ENCODE assay signal across 8 cellular contexts in the genomic region with DNA sequence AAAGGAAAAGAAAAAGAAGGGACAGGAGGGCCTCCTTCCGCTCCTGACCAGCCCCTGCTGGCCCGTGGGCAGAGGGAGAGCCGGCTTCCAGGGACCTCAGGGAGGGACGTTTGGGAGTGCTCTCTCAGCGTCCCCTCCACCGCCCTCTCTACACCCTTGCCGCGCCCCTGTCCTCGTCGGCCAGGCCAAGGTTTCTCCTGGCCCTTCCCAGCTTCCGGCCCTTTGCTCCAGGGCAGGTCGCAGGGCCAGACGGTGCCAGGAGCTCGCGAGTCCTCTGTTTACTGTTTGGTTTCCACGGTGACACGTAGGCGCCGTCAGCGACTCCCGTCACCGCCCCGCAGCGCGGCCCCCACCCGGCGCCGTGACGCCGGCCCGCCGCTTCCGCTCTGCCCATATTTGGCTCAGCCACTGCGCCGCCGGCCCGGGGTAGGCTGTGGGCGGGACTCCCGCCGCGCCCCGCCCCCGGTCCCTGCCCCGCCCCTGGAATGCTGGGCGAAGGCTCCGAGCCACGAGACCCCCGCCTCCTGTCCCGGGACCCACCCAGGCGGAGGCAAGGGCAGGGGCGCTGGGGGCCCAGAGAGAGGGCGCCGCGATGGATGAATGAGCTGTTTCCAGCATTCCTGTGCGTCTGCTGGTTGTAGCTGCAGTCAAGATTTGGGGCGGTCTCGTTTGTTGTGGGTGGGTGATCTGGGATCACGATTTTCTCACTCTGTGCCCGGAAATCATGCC. TPM values are rescaled to one million over a fixed set of nuclear protein-coding genes. Genes with fewer than 3 reads are reported as not detected.
DNase-seq lines count a peak whose midpoint lies in the region; ATAC-seq and TF ChIP-seq lines count a peak whose summit lies in the region.

No MANE protein-coding gene starts in this region.

- no peaks in the 10 kb centered on the region for H3K27me3 ChIP-seq in thoracic aorta (replicated peaks; ENCODE audit: insufficient read depth)

- POLR2A ChIA-PET in GM10248 (lab: Yijun Ruan, JAX): interaction anchor here (0.6 to 1.4 kb wide), 6 partner anchors 10 to 35 kb away, joined by 3 to 11 read pairs (median 5); partner anchors contain the start of gene FOS

- peak; percentile 99 for DNase-seq in GM10248 (ENCODE audit: extremely low spot score)
- DNase-seq in NCI-H1105 (lab: John Stamatoyannopoulos, UW): peak; percentile 92
- peak; percentile 10 for DNase-seq in SKM-1 (lab: John Stamatoyannopoulos, UW; ENCODE audit: unreplicated experiment)
- peak; percentile 95 for DNase-seq in glutamatergic neuron
- peak; percentile 99 for DNase-seq in osteocyte (ENCODE audit: extremely low spot score, unreplicated experiment)
- peak; percentile 87 for DNase-seq in thoracic aorta (ENCODE audit: low spot score)

- H3K27me3 Mint-ChIP-seq in activated naive CD8-positive, alpha-beta T cell: no peaks in the 10 kb centered on the region
- H3K27me3 Mint-ChIP-seq in glutamatergic neuron (ENCODE audit: unreplicated experiment) (no peaks in the 10 kb centered on the region), osteocyte (ENCODE audit: unreplicated experiment) (peaks cover 18% of the 10 kb centered on the region)

- CTCF ChIA-PET in GM10248 (lab: Yijun Ruan, JAX): interaction anchor here (1.0 to 9.6 kb wide), 12 partner anchors 9 to 433 kb away, joined by 3 to 111 read pairs (median 6); partner anchors contain the start of gene NEK9

- H3K9me3 ChIP-seq in thoracic aorta: no peaks in the 10 kb centered on the region

- TF ChIP-seq CTCF in GM10248 (IDR thresholded peaks at IDR 0.05; ENCODE audit: control extremely low read depth, extremely low read depth, low read depth, missing control alignments): no peak
- TF ChIP-seq CTCF in glutamatergic neuron (IDR thresholded peaks at IDR 0.05; ENCODE audit: partially characterized antibody, unreplicated experiment): no peak
- peak; percentile 8 for TF ChIP-seq CTCF in osteocyte (IDR thresholded peaks at IDR 0.05)
- TF ChIP-seq CTCF in thoracic aorta (IDR thresholded peaks at IDR 0.05): no peak

- peaks cover 17% of the 10 kb centered on the region for H3K4me1 Mint-ChIP-seq in activated naive CD8-positive, alpha-beta T cell (ENCODE audit: low read depth)
- peaks cover 6% of the 10 kb centered on the region for H3K4me1 Mint-ChIP-seq in glutamatergic neuron (ENCODE audit: low read depth, unreplicated experiment)
- peaks cover 32% of the 10 kb centered on the region for H3K4me1 Mint-ChIP-seq in osteocyte (ENCODE audit: unreplicated experiment)

- H3K27ac Mint-ChIP-seq in activated naive CD8-positive, alpha-beta T cell: peak overlapping the region; percentile 50
- H3K27ac Mint-ChIP-seq in glutamatergic neuron (ENCODE audit: unreplicated experiment) (peak overlapping the region; percentile 92), osteocyte (ENCODE audit: unreplicated experiment) (peak overlapping the region; percentile 98)

- ATAC-seq in HG02678 (IDR thresholded peaks at IDR 0.05; ENCODE audit: unreplicated experiment): peak; percentile 97
- ATAC-seq in thoracic aorta (ENCODE audit: insufficient number of reproducible peaks, low FRiP score, low read depth): peak; percentile 86

- H3K4me1 ChIP-seq in thoracic aorta (ENCODE audit: control insufficient read depth in 1 of 2, low read depth in 2 of 2): peaks cover 6 to 21% of the 10 kb centered on the region in 2 donors

- peak overlapping the region; percentile 93 for H3K4me3 Mint-ChIP-seq in activated naive CD8-positive, alpha-beta T cell
- H3K4me3 Mint-ChIP-seq in glutamatergic neuron (ENCODE audit: unreplicated experiment) (peak overlapping the region; percentile 91), osteocyte (ENCODE audit: unreplicated experiment) (peak overlapping the region; percentile 78)

- H3K27ac ChIP-seq in thoracic aorta: peak overlapping the region; percentile 95 to 96

- no peaks in the 10 kb centered on the region for H3K9me3 Mint-ChIP-seq in activated naive CD8-positive, alpha-beta T cell (ENCODE audit: low read depth)
- H3K9me3 Mint-ChIP-seq in glutamatergic neuron (ENCODE audit: unreplicated experiment): peaks cover 4% of the 10 kb centered on the region
- H3K9me3 Mint-ChIP-seq in osteocyte (ENCODE audit: unreplicated experiment): no peaks in the 10 kb centered on the region

- no peaks in the 10 kb centered on the region for H3K36me3 Mint-ChIP-seq in activated naive CD8-positive, alpha-beta T cell
- H3K36me3 Mint-ChIP-seq in glutamatergic neuron (ENCODE audit: unreplicated experiment): no peaks in the 10 kb centered on the region
- no peaks in the 10 kb centered on the region for H3K36me3 Mint-ChIP-seq in osteocyte (ENCODE audit: unreplicated experiment)

- no peaks in the 10 kb centered on the region for H3K36me3 ChIP-seq in thoracic aorta

- H3K4me3 ChIP-seq in thoracic aorta: peak overlapping the region; percentile 79

RNA-seq across cellular contexts. Expression of gene FOS, which starts 15.5 kb away (rescaled TPM):
- total RNA-seq in glutamatergic neuron (ENCODE audit: unreplicated experiment): 2.9 TPM
- 438 and 598 TPM in 2 replicates for total RNA-seq in osteocyte
- 1,000 to 10,000 TPM in 1 of 2 donors, 100 to 1,000 TPM in 1; 358 to 3,038 TPM for total RNA-seq in thoracic aorta

Comparison
In these comparisons a context has a peak if more than half of its experiments do, and no peak if none do; other contexts are left out.
1. Peak in every context shown above with its lines: DNase-seq, ATAC-seq, H3K4me3 ChIP-seq and H3K27ac ChIP-seq.
2. DNase-seq: peak in every context shown above with its lines; median percentile 99 in GM10248; 99 in osteocyte; 95 in glutamatergic neuron; 92 in NCI-H1105; 87 in thoracic aorta; 10 in SKM-1.
3. RNA of gene FOS, which starts 15.5 kb away (total RNA-seq): 358 to 3,038 TPM in thoracic aorta and 438 to 598 TPM in osteocyte; 2.9 TPM in glutamatergic neuron (single experiment); every median in the first group is over 10 times any median in the second.